ENCODE assay signal across 14 cellular contexts in the genomic region with DNA sequence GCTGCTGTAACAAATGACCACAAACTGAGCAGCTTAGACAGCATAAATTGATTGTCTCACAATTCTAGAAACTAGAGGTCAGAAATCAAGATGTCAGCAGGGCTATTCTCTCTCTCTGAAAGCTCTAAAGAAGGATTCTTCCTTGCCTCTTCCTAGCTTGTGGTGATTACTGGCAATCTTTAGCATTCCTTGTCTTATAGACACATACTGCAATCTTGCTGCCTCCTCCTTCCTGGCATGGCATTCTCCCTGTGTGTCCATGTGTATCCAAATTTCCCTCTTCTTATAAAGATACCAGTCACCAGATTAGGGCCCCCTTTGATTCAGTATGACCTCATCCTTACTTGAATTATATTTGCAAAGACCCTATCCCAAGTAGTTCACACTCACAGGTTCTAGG. TPM values are rescaled to one million over a fixed set of nuclear protein-coding genes. Genes with fewer than 3 reads are reported as not detected.
DNase-seq lines count a peak whose midpoint lies in the region; ATAC-seq, FAIRE-seq and TF ChIP-seq lines count a peak whose summit lies in the region.
"Had no signal": no experiment of that assay in that cellular context is flagged by ENCODE, and none has a peak within 500 bp of the region (broad histone marks: within the 10 kb centered on the region; RNA-seq: fewer than 3 reads in every experiment).

No MANE protein-coding gene starts in this region.

- DNase-seq in ELR (ENCODE audit: low read depth) (peak; percentile 10), keratinocyte (ENCODE audit: low read depth, low spot score) (no peak), epidermal melanocyte (ENCODE audit: insufficient read length, low spot score) (no peak), DMS 273 (lab: John Stamatoyannopoulos, UW; ENCODE audit: unreplicated experiment) (no peak)
- no peak for DNase-seq in activated CD8-positive, alpha-beta T cell treated with anti-CD3 and anti-CD28 coated beads, Interleukin-2, amount 10 ng/mL, durations not matched to agents 7 days and 5 days
- no peak for DNase-seq in activated CD4-positive, CD25-positive, alpha-beta regulatory T cell (lab: John Stamatoyannopoulos, UW)
- DNase-seq: amygdala, COR-L47, left colon, NCI-H1048 had no signal

- H3K4me1 Mint-ChIP-seq in activated CD8-positive, alpha-beta T cell treated with anti-CD3 and anti-CD28 coated beads, Interleukin-2, amount 10 ng/mL, durations not matched to agents 7 days and 5 days (ENCODE audit: low read depth) = peaks cover 35% of the 10 kb centered on the region

- H3K4me3 Mint-ChIP-seq in activated CD8-positive, alpha-beta T cell treated with anti-CD3 and anti-CD28 coated beads, Interleukin-2, amount 10 ng/mL, durations not matched to agents 7 days and 5 days = peak overlapping the region; percentile 90

- H3K9me1 ChIP-seq in keratinocyte (ENCODE audit: control insufficient read depth, extremely low read depth, insufficient read depth, low read length) = no peaks in the 10 kb centered on the region

- H2AFZ ChIP-seq in ACC112 (ENCODE audit: low read length, unreplicated experiment) (no peak overlapping the region), keratinocyte (ENCODE audit: control insufficient read depth, low read length) (no peak overlapping the region)

- H3K27me3 Mint-ChIP-seq in activated CD8-positive, alpha-beta T cell treated with anti-CD3 and anti-CD28 coated beads, Interleukin-2, amount 10 ng/mL, durations not matched to agents 7 days and 5 days (ENCODE audit: low read depth) = no peaks in the 10 kb centered on the region

- no peak for TF ChIP-seq CTCF in keratinocyte (optimal IDR thresholded peaks at IDR 0.05 in 1 of 3, IDR thresholded peaks at IDR 0.05 in 1 of 3, conservative IDR thresholded peaks at IDR 0.05 in 1 of 3; ENCODE audit: extremely low read depth in 1 of 3, insufficient read depth in 2 of 3, low read length in 3 of 3)

- peaks cover 28% of the 10 kb centered on the region for H3K4me1 ChIP-seq in ACC112 (ENCODE audit: control insufficient read depth, insufficient read depth, low read length, unreplicated experiment)
- peaks cover 24% of the 10 kb centered on the region for H3K4me1 ChIP-seq in keratinocyte (ENCODE audit: control insufficient read depth, extremely low read depth, insufficient read depth, low read length)

- H3K27ac ChIP-seq in ACC112 (ENCODE audit: low read depth, low read length) (no peak overlapping the region), keratinocyte (ENCODE audit: control insufficient read depth, insufficient read depth, low read length) (no peak overlapping the region)

- H3K27ac Mint-ChIP-seq in activated CD8-positive, alpha-beta T cell treated with anti-CD3 and anti-CD28 coated beads, Interleukin-2, amount 10 ng/mL, durations not matched to agents 7 days and 5 days = peak overlapping the region; percentile 10

- no peaks in the 10 kb centered on the region for H4K20me1 ChIP-seq in keratinocyte (ENCODE audit: control insufficient read depth, extremely low read depth, insufficient read depth, low read length)

- no peak for ATAC-seq in activated CD8-positive, alpha-beta T cell treated with anti-CD3 and anti-CD28 coated beads, Interleukin-2, amount 10 ng/mL, durations not matched to agents 7 days and 5 days
- no peak for ATAC-seq in GM18909 (IDR thresholded peaks at IDR 0.05; ENCODE audit: poor library complexity, unreplicated experiment)
- ATAC-seq: esophagus mucosa, left colon, sciatic nerve had no signal

- H3K79me2 ChIP-seq in ACC112 (ENCODE audit: control insufficient read depth, insufficient read depth, low read length, unreplicated experiment) (peaks cover 89% of the 10 kb centered on the region), keratinocyte (ENCODE audit: control insufficient read depth, insufficient read depth, low read length) (peaks cover 79% of the 10 kb centered on the region)

- no peaks in the 10 kb centered on the region for H3K27me3 ChIP-seq in ACC112 (ENCODE audit: insufficient read depth, low read length)
- H3K27me3 ChIP-seq in keratinocyte (ENCODE audit: control insufficient read depth, extremely low read depth, insufficient read depth, low read length) = no peaks in the 10 kb centered on the region

- peak overlapping the region; percentile 83; the same call in 1 of the 2 replicates for H3K4me3 ChIP-seq in ACC112 (ENCODE audit: low read depth, low read length)
- no peak overlapping the region for H3K4me3 ChIP-seq in keratinocyte (ENCODE audit: control insufficient read depth in 2 of 3, extremely low read depth in 1 of 3, insufficient read depth in 2 of 3, low read depth in 1 of 3, low read length in 3 of 3)

- CTCF ChIA-PET in activated CD8-positive, alpha-beta T cell treated with anti-CD3 and anti-CD28 coated beads, Interleukin-2, amount 10 ng/mL, durations not matched to agents 7 days and 5 days (lab: Charles Lee) = interaction anchor here (1.2 kb wide), 1 partner anchor 16 kb away, joined by 3 read pairs; a partner anchor contains a TSS

- H3K9ac ChIP-seq in keratinocyte (ENCODE audit: control insufficient read depth, extremely low read depth, insufficient read depth, low read length) = no peak overlapping the region

- peaks cover 7% of the 10 kb centered on the region; the same call in 1 of the 2 replicates for H3K36me3 ChIP-seq in ACC112 (ENCODE audit: insufficient read depth, low read length)
- no peaks in the 10 kb centered on the region for H3K36me3 ChIP-seq in keratinocyte (ENCODE audit: control insufficient read depth in 2 of 2, extremely low read depth in 1 of 2, insufficient read depth in 2 of 2, low read length in 2 of 2)

- H3K4me2 ChIP-seq in keratinocyte (ENCODE audit: control insufficient read depth, extremely low read depth, insufficient read depth, low read depth, low read length) = peak overlapping the region; percentile 95

- no peaks in the 10 kb centered on the region for H3K9me3 Mint-ChIP-seq in activated CD8-positive, alpha-beta T cell treated with anti-CD3 and anti-CD28 coated beads, Interleukin-2, amount 10 ng/mL, durations not matched to agents 7 days and 5 days (ENCODE audit: insufficient read depth)

- dilution Hi-C loops in keratinocyte (cut with MboI; ENCODE audit: extremely low pct_ligation_motif_present, low sequenced_read_pairs) = no loop called here

- FAIRE-seq in keratinocyte (lab: Jason Lieb, UNC) = no peak

- peaks cover 25% of the 10 kb centered on the region for H3K36me3 Mint-ChIP-seq in activated CD8-positive, alpha-beta T cell treated with anti-CD3 and anti-CD28 coated beads, Interleukin-2, amount 10 ng/mL, durations not matched to agents 7 days and 5 days (ENCODE audit: low read depth)

- no peaks in the 10 kb centered on the region for H3K9me3 ChIP-seq in keratinocyte (ENCODE audit: control insufficient read depth, low read depth, low read length)

- POLR2A ChIA-PET in activated CD8-positive, alpha-beta T cell treated with anti-CD3 and anti-CD28 coated beads, Interleukin-2, amount 10 ng/mL, durations not matched to agents 7 days and 5 days (lab: Charles Lee) = interaction anchor here (0.9 to 5.3 kb wide), 3 partner anchors 9 to 28 kb away, joined by 3 to 97 read pairs (median 3); a partner anchor contains a TSS

RNA-seq across cellular contexts. Expression of a gene that starts 2.3 kb away (rescaled TPM):
- 10 to 100 TPM; 25.3 to 25.8 TPM for total RNA-seq in activated CD8-positive, alpha-beta T cell treated with anti-CD3 and anti-CD28 coated beads, Interleukin-2, amount 10 ng/mL, durations not matched to agents 7 days and 5 days
- polyA plus RNA-seq in keratinocyte = 11.4 to 16.6 TPM (median 13.2 TPM) in 3 replicates
- 4.9 TPM for polyA plus RNA-seq in keratinocyte (2011; ENCODE audit: low read depth)
- 7.1 and 17.1 TPM in 2 replicates for polyA plus RNA-seq in keratinocyte (2011; cell fraction: cytosol; rRNA removed)
- polyA plus RNA-seq in keratinocyte (2011; cell fraction: nucleus; rRNA removed) = 15.1 and 18.7 TPM in 2 replicates
- 7.5 and 7.7 TPM in 2 replicates for polyA plus RNA-seq in keratinocyte (2012; ENCODE audit: low replicate concordance)
- 5.1 to 19.9 TPM (median 14.1 TPM) in 3 replicates for polyA minus RNA-seq in keratinocyte
- 6.7 TPM for polyA minus RNA-seq in keratinocyte (2011; cell fraction: cytosol; rRNA and poly(A)+ RNA removed)
- 9.9 and 15.6 TPM in 2 replicates for polyA minus RNA-seq in keratinocyte (2011; cell fraction: nucleus; rRNA and poly(A)+ RNA removed)

RNA-seq across cellular contexts. Expression of a gene that starts 2.4 kb away (rescaled TPM):
- 10 to 100 TPM; 19.5 to 20.9 TPM for total RNA-seq in activated CD8-positive, alpha-beta T cell treated with anti-CD3 and anti-CD28 coated beads, Interleukin-2, amount 10 ng/mL, durations not matched to agents 7 days and 5 days
- 22.2 to 35.6 TPM (median 26.6 TPM) in 3 replicates for polyA plus RNA-seq in keratinocyte
- 44.4 TPM for polyA plus RNA-seq in keratinocyte (2011; ENCODE audit: low read depth)
- polyA plus RNA-seq in keratinocyte (2011; cell fraction: cytosol; rRNA removed) = 20.0 and 39.0 TPM in 2 replicates
- 22.2 and 27.9 TPM in 2 replicates for polyA plus RNA-seq in keratinocyte (2011; cell fraction: nucleus; rRNA removed)
- 24.8 and 27.1 TPM in 2 replicates for polyA plus RNA-seq in keratinocyte (2012; ENCODE audit: low replicate concordance)
- polyA minus RNA-seq in keratinocyte = 3.9 to 11.5 TPM (median 5.7 TPM) in 3 replicates
- 31.1 TPM for polyA minus RNA-seq in keratinocyte (2011; cell fraction: cytosol; rRNA and poly(A)+ RNA removed)
- polyA minus RNA-seq in keratinocyte (2011; cell fraction: nucleus; rRNA and poly(A)+ RNA removed) = 11.9 and 14.0 TPM in 2 replicates

RNA-seq across cellular contexts. Expression of a gene that starts 16.8 kb away (rescaled TPM):
- 10 to 100 TPM; 17.1 to 18.1 TPM for total RNA-seq in activated CD8-positive, alpha-beta T cell treated with anti-CD3 and anti-CD28 coated beads, Interleukin-2, amount 10 ng/mL, durations not matched to agents 7 days and 5 days
- 5.4 to 10.9 TPM (median 6.9 TPM) in 3 replicates for polyA plus RNA-seq in keratinocyte
- 1.6 TPM for polyA plus RNA-seq in keratinocyte (2011; ENCODE audit: low read depth)
- polyA plus RNA-seq in keratinocyte (2011; cell fraction: cytosol; rRNA removed) = 4.7 and 7.8 TPM in 2 replicates
- 2.2 and 3.9 TPM in 2 replicates for polyA plus RNA-seq in keratinocyte (2011; cell fraction: nucleus; rRNA removed)
- 2.1 and 7.3 TPM in 2 replicates for polyA plus RNA-seq in keratinocyte (2012; ENCODE audit: low replicate concordance)
- polyA minus RNA-seq in keratinocyte = 0.76 to 2.0 TPM (median 1.4 TPM) in 3 replicates
- 4.0 TPM for polyA minus RNA-seq in keratinocyte (2011; cell fraction: cytosol; rRNA and poly(A)+ RNA removed)
- 1.2 and 2.2 TPM in 2 replicates for polyA minus RNA-seq in keratinocyte (2011; cell fraction: nucleus; rRNA and poly(A)+ RNA removed)
